ENCODE assay signal across 9 cellular contexts in the genomic region with DNA sequence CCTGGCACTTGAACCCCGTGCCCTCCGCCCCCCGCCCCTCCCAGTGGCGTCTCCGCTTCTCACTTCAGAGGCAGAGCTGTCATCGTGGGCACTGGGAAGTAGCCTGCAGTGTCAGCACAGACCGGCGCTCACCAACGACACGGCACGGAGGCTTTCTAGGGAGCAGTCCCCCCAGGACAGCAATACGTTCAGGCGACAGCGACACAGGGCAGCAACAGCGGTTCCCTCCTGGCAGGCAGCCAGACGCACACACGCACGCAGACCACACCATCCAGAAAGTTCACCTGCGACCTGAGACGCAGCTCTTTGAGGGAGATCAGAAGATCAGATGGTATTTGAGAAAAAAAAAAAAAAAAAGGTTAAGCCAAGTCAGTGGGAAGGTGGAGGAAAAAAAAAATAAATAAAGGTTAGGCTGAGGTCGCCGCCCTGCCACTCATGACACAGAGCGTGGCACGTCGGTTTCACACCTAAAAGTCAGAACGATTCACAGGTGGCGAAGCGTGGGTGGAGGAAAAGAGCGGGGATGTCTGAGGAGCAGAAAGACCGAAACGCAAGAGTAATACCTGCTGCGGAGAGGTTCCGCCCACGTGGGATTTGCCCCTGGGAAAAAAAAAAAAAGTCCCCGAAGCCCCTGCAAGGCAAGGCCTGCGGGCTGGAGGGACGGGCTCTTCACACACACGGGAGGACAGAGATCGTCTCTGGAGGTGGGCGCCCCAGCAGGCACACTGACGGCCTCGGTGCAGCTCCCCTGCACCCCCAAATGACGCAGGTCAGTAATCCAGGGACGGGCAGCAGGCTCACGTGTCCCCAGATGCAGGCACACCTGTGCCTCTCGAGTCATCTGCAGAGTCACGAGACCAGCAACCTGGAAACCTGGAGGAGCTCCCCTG.
DNase-seq lines count a peak whose midpoint lies in the region; ATAC-seq, FAIRE-seq and TF ChIP-seq lines count a peak whose summit lies in the region.
"Had no signal": no experiment of that assay in that cellular context is flagged by ENCODE, and none has a peak within 500 bp of the region (broad histone marks: within the 10 kb centered on the region; RNA-seq: fewer than 3 reads in every experiment).

No MANE protein-coding gene starts in this region.

- H3K27me3 Mint-ChIP-seq in effector memory CD8-positive, alpha-beta T cell: no peaks in the 10 kb centered on the region
- H3K27me3 Mint-ChIP-seq in stimulated activated naive B cell treated with anti-CD40 and anti-IgM and Interleukin-4, amounts not matched to agents 10 μg/mL and 1 μg/mL and 100 μg/mL, for 72 hours: no peaks in the 10 kb centered on the region

- H3K4me1 Mint-ChIP-seq in effector memory CD8-positive, alpha-beta T cell (ENCODE audit: low read depth in 2 of 2): peaks cover 24 to 25% of the 10 kb centered on the region in 2 donors
- peaks cover 37 to 58% of the 10 kb centered on the region in 2 donors for H3K4me1 Mint-ChIP-seq in stimulated activated naive B cell treated with anti-CD40 and anti-IgM and Interleukin-4, amounts not matched to agents 10 μg/mL and 1 μg/mL and 100 μg/mL, for 72 hours

- ATAC-seq in HG02763 (IDR thresholded peaks at IDR 0.05; ENCODE audit: unreplicated experiment): peak; percentile 35
- ATAC-seq in effector memory CD8-positive, alpha-beta T cell (replicated peaks): peak; percentile 82
- ATAC-seq in stimulated activated naive B cell treated with anti-CD40 and anti-IgM and Interleukin-4, amounts not matched to agents 10 μg/mL and 1 μg/mL and 100 μg/mL, for 72 hours (replicated peaks): peak; percentile 66 to 72

- peak overlapping the region; percentile 81 to 89 for H3K27ac Mint-ChIP-seq in effector memory CD8-positive, alpha-beta T cell
- peak overlapping the region; percentile 86 for H3K27ac Mint-ChIP-seq in stimulated activated naive B cell treated with anti-CD40 and anti-IgM and Interleukin-4, amounts not matched to agents 10 μg/mL and 1 μg/mL and 100 μg/mL, for 72 hours

- peak overlapping the region; percentile 66 to 79 for H3K4me3 Mint-ChIP-seq in effector memory CD8-positive, alpha-beta T cell
- peak overlapping the region; percentile 42 to 82 for H3K4me3 Mint-ChIP-seq in stimulated activated naive B cell treated with anti-CD40 and anti-IgM and Interleukin-4, amounts not matched to agents 10 μg/mL and 1 μg/mL and 100 μg/mL, for 72 hours

- FAIRE-seq in frontal cortex (lab: Jason Lieb, UNC): no peak
- FAIRE-seq: colon had no signal

- DNase-seq in GM13976 (ENCODE audit: low spot score) (peak; percentile 69), epidermal melanocyte (ENCODE audit: insufficient read length, low spot score) (no peak), SW 1271 (lab: John Stamatoyannopoulos, UW) (no peak), frontal cortex (ENCODE audit: low spot score in 2 of 2) (no peak)
- DNase-seq in activated CD4-positive, alpha-beta T cell treated with anti-CD3 and anti-CD28 coated beads for 24 hours (ENCODE audit: low read depth in 2 of 2): peak; percentile 85 to 91
- DNase-seq in effector memory CD8-positive, alpha-beta T cell: peak; percentile 77 to 85 (median 80)
- DNase-seq in stimulated activated naive B cell treated with anti-CD40 and anti-IgM and Interleukin-4, amounts not matched to agents 10 μg/mL and 1 μg/mL and 100 μg/mL, for 72 hours: peak; percentile 91

- H3K9me3 Mint-ChIP-seq in effector memory CD8-positive, alpha-beta T cell: no peaks in the 10 kb centered on the region
- H3K9me3 Mint-ChIP-seq in stimulated activated naive B cell treated with anti-CD40 and anti-IgM and Interleukin-4, amounts not matched to agents 10 μg/mL and 1 μg/mL and 100 μg/mL, for 72 hours: no peaks in the 10 kb centered on the region

- TF ChIP-seq CTCF in GM13976 (IDR thresholded peaks at IDR 0.05; ENCODE audit: borderline replicate concordance, control extremely low read depth, extremely low read depth, insufficient read depth, missing control alignments): no peak

- H3K36me3 Mint-ChIP-seq in effector memory CD8-positive, alpha-beta T cell (ENCODE audit: insufficient read depth): peaks cover 31% of the 10 kb centered on the region
- peaks cover 0 to 3% of the 10 kb centered on the region in 2 donors for H3K36me3 Mint-ChIP-seq in stimulated activated naive B cell treated with anti-CD40 and anti-IgM and Interleukin-4, amounts not matched to agents 10 μg/mL and 1 μg/mL and 100 μg/mL, for 72 hours

- in situ Hi-C loops in GM13976 (cut with MboI; ENCODE audit: low sequenced_read_pairs, unreplicated experiment): loop anchor here (25.0 kb wide), 1 partner anchor 446 kb away; a partner anchor contains a TSS

Comparison
In these comparisons a context has a peak if more than half of its experiments do, and no peak if none do; other contexts are left out.
1. DNase-seq: peak in GM13976 (single experiment), activated CD4-positive, alpha-beta T cell treated with anti-CD3 and anti-CD28 coated beads for 24 hours (2 of 2), effector memory CD8-positive, alpha-beta T cell (3 of 3) and stimulated activated naive B cell treated with anti-CD40 and anti-IgM and Interleukin-4, amounts not matched to agents 10 μg/mL and 1 μg/mL and 100 μg/mL, for 72 hours (single experiment); none in epidermal melanocyte (single experiment), SW 1271 (0 of 2) and frontal cortex (0 of 2).
2. Peak in every context shown above with its lines, with median percentiles within 50 percentile points of each other: ATAC-seq.